Comparison of ENCODE assay signal across 8 cellular contexts in genomic region chr14:73712071-73712506, GRCh38. TPM values are rescaled to one million over a fixed set of nuclear protein-coding genes. Genes with fewer than 3 reads are reported as not detected.
DNase-seq lines count a peak whose midpoint lies in the region; ATAC-seq and TF ChIP-seq lines count a peak whose summit lies in the region.

No MANE protein-coding gene starts in this region.

- peak; percentile 30 for ATAC-seq in CD4-positive, alpha-beta T cell (ENCODE audit: poor library complexity)
- ATAC-seq in GM21367 (IDR thresholded peaks at IDR 0.05; ENCODE audit: unreplicated experiment): no peak

- no peaks in the 10 kb centered on the region for H3K27me3 ChIP-seq in CD4-positive, alpha-beta T cell (ENCODE audit: control insufficient read depth, insufficient read depth, low read length)
- peaks cover 3 to 4% of the 10 kb centered on the region in 2 donors for H3K27me3 ChIP-seq in duodenal mucosa (ENCODE audit: control insufficient read depth in 1 of 2, insufficient read depth in 2 of 2, low read length in 2 of 2)

- peak overlapping the region; percentile 81 for H3K4me3 ChIP-seq in NB4 (ENCODE audit: low read depth, low read length)
- peak overlapping the region; percentile 84 to 88 for H3K4me3 ChIP-seq in duodenal mucosa (ENCODE audit: low read depth in 1 of 2, low read length in 2 of 2)

- peaks cover 38% of the 10 kb centered on the region for H3K36me3 Mint-ChIP-seq in CD4-positive, alpha-beta T cell (ENCODE audit: low read depth)
- H3K36me3 Mint-ChIP-seq in neural crest cell (ENCODE audit: low read depth): peaks cover 8% of the 10 kb centered on the region

- H3K4me1 Mint-ChIP-seq in CD4-positive, alpha-beta T cell (ENCODE audit: low read depth): peaks cover 33% of the 10 kb centered on the region
- peaks cover 46% of the 10 kb centered on the region for H3K4me1 Mint-ChIP-seq in neural crest cell

- H3K9me3 ChIP-seq in CD4-positive, alpha-beta T cell (ENCODE audit: control insufficient read depth, low read length): no peaks in the 10 kb centered on the region
- H3K9me3 ChIP-seq in duodenal mucosa (ENCODE audit: control insufficient read depth in 1 of 2, low read length in 2 of 2): no peaks in the 10 kb centered on the region

- peak overlapping the region; percentile 96 for H3K4me3 Mint-ChIP-seq in CD4-positive, alpha-beta T cell
- H3K4me3 Mint-ChIP-seq in neural crest cell: peak overlapping the region; percentile 95

- no peaks in the 10 kb centered on the region for H3K9me3 Mint-ChIP-seq in CD4-positive, alpha-beta T cell
- no peaks in the 10 kb centered on the region for H3K9me3 Mint-ChIP-seq in neural crest cell

- no peak for DNase-seq in CD4-positive, alpha-beta T cell
- no peak for DNase-seq in NB4 (ENCODE audit: low read depth)
- DNase-seq in neural crest cell (ENCODE audit: low read depth, low spot score): no peak
- DNase-seq in NCI-H1417 (lab: John Stamatoyannopoulos, UW): no peak
- DNase-seq in ureter (ENCODE audit: low spot score): no peak
- DNase-seq in activated CD4-positive, CD25-positive, alpha-beta regulatory T cell (lab: John Stamatoyannopoulos, UW): no peak

- H3K36me3 ChIP-seq in duodenal mucosa (ENCODE audit: control insufficient read depth in 1 of 2, insufficient read depth in 2 of 2, low read length in 2 of 2): peaks cover 11 to 12% of the 10 kb centered on the region in 2 donors

- no peak for TF ChIP-seq CTCF in CD4-positive, alpha-beta T cell (IDR thresholded peaks at IDR 0.05)
- TF ChIP-seq CTCF in NB4 (IDR thresholded peaks at IDR 0.05; ENCODE audit: low read depth, low read length) (no peak), neural crest cell (conservative IDR thresholded peaks at IDR 0.05) (no peak)

- peak overlapping the region; percentile 92 for H3K27ac Mint-ChIP-seq in CD4-positive, alpha-beta T cell
- H3K27ac Mint-ChIP-seq in neural crest cell (ENCODE audit: unreplicated experiment): peak overlapping the region; percentile 69

- intact Hi-C loops in CD4-positive, alpha-beta T cell (cut with DNase I, micrococcal nuclease): loop anchor here (2.0 to 5.0 kb wide), 3 partner anchors 41 to 305 kb away; partner anchors contain the start of genes BBOF1 (in 2 of the 2), ENTPD5 (in 2 of the 2) and RIOX1 (in 1 of the 2)

- H3K27ac ChIP-seq in CD4-positive, alpha-beta T cell (ENCODE audit: low read depth, low read length): peak overlapping the region; percentile 77
- H3K27ac ChIP-seq in duodenal mucosa (ENCODE audit: low read depth, low read length): no peak overlapping the region

- CTCF ChIA-PET in CD4-positive, alpha-beta T cell (lab: Charles Lee): interaction anchor here (0.7 to 3.5 kb wide), 4 partner anchors 17 to 76 kb away, joined by 3 to 11 read pairs (median 4); no protein-coding TSS in a partner anchor

- peaks cover 17 to 19% of the 10 kb centered on the region in 2 donors for H3K4me1 ChIP-seq in duodenal mucosa (ENCODE audit: control insufficient read depth in 1 of 2, insufficient read depth in 2 of 2, low read length in 2 of 2)

- TF ChIP-seq POLR2A in NB4 (IDR thresholded peaks at IDR 0.05; ENCODE audit: extremely low read depth, insufficient read length): no peak

- POLR2A ChIA-PET in CD4-positive, alpha-beta T cell (lab: Charles Lee): interaction anchor here (0.9 to 3.8 kb wide), 10 partner anchors 8 to 221 kb away, joined by 3 to 41 read pairs (median 8); partner anchors contain the start of genes ACOT2, ACOT6, DNAL1 and RIOX1

- H3K27me3 Mint-ChIP-seq in CD4-positive, alpha-beta T cell: no peaks in the 10 kb centered on the region
- no peaks in the 10 kb centered on the region for H3K27me3 Mint-ChIP-seq in neural crest cell (ENCODE audit: low read depth)

- peak overlapping the region; percentile 52 to 74 for H3K9ac ChIP-seq in duodenal mucosa (ENCODE audit: low read depth in 1 of 2, low read length in 2 of 2)

RNA-seq across cellular contexts. Expression of gene PNMA1, which starts 2.1 kb away (rescaled TPM):
- 10 to 100 TPM; 52.6 to 55.9 TPM for total RNA-seq in CD4-positive, alpha-beta T cell
- total RNA-seq in neural crest cell (94.4 and 97.4 TPM in 2 replicates), ureter (33.8 TPM)
